8 cellular contexts compared by ENCODE assay signal in genomic region chr2:102355526-102356380, GRCh38. TPM values are rescaled to one million over a fixed set of nuclear protein-coding genes. Genes with fewer than 3 reads are reported as not detected.
DNase-seq lines count a peak whose midpoint lies in the region; ATAC-seq and TF ChIP-seq lines count a peak whose summit lies in the region.

Gene IL18R1 (plus strand): TSS chr2:102355796. CDS start chr2:102362661, 6,865 bp downstream.

- peak; percentile 69 for TF ChIP-seq CTCF in Calu3 (IDR thresholded peaks at IDR 0.05; ENCODE audit: unreplicated experiment)
- TF ChIP-seq CTCF in RWPE2 (IDR thresholded peaks at IDR 0.05; ENCODE audit: poor library complexity, severe bottlenecking), result peak; percentile 95
- TF ChIP-seq CTCF in gastroesophageal sphincter (IDR thresholded peaks at IDR 0.05), result peak; percentile 48 to 87 (median 64)

- no peak for TF ChIP-seq POLR2A in gastroesophageal sphincter (IDR thresholded peaks at IDR 0.05)

- CTCF ChIA-PET in Calu3 (lab: Charles Lee), result interaction anchor here (0.7 to 1.0 kb wide), 6 partner anchors 15 to 115 kb away, joined by 3 to 5 read pairs (median 4); no protein-coding TSS in a partner anchor

- H3K27ac ChIP-seq in RWPE2 (ENCODE audit: poor library complexity, severe bottlenecking) (no peak within 1 kb of the TSS), gastroesophageal sphincter (peak within 1 kb of the TSS in 2 of 4 donors; percentile 44 to 75)

- TF ChIP-seq EP300 in gastroesophageal sphincter (IDR thresholded peaks at IDR 0.05), result no peak

- peaks cover 4% of the 10 kb centered on the region for H3K4me1 ChIP-seq in RWPE2 (ENCODE audit: insufficient read depth, poor library complexity, severe bottlenecking)
- peaks cover 0 to 15% (median 3%) of the 10 kb centered on the region in 3 donors for H3K4me1 ChIP-seq in gastroesophageal sphincter

- no peaks in the 10 kb centered on the region for H3K27me3 ChIP-seq in RWPE2 (ENCODE audit: insufficient read depth, poor library complexity, severe bottlenecking)
- H3K27me3 ChIP-seq in gastroesophageal sphincter, result peaks cover 3% of the 10 kb centered on the region

- peak; percentile 92 for ATAC-seq in GM19452 (IDR thresholded peaks at IDR 0.05; ENCODE audit: unreplicated experiment)
- ATAC-seq in HG03571 (IDR thresholded peaks at IDR 0.05; ENCODE audit: unreplicated experiment), result peak; percentile 88
- peak; percentile 97 for ATAC-seq in RWPE2 (ENCODE audit: low read depth)
- ATAC-seq in gastroesophageal sphincter, result peak; percentile 96

- peak within 1 kb of the TSS; percentile 77 for H3K27ac Mint-ChIP-seq in Calu3 (ENCODE audit: unreplicated experiment)

- no peaks in the 10 kb centered on the region for H3K9me3 Mint-ChIP-seq in Calu3 (ENCODE audit: low read depth, unreplicated experiment)

- H3K36me3 ChIP-seq in RWPE2 (ENCODE audit: low read depth) (no peaks in the 10 kb centered on the region), gastroesophageal sphincter (no peaks in the 10 kb centered on the region)

- peak; percentile 87 for DNase-seq in Calu3
- DNase-seq in RWPE2 (ENCODE audit: low spot score), result peak; percentile 74
- peak; percentile 61 for DNase-seq in activated gamma-delta T cell treated with Interleukin-2 at 50 U/mL for 16 hours
- DNase-seq in occipital lobe (lab: John Stamatoyannopoulos, UW), result peak; percentile 18
- DNase-seq in superior temporal gyrus (ENCODE audit: extremely low spot score), result peak; percentile 43

- peak within 1 kb of the TSS; percentile 84 for H3K4me3 Mint-ChIP-seq in Calu3 (ENCODE audit: low read depth, unreplicated experiment)

- H3K9me3 ChIP-seq in RWPE2 (ENCODE audit: severe bottlenecking) (no peaks in the 10 kb centered on the region), gastroesophageal sphincter (no peaks in the 10 kb centered on the region)

- H3K36me3 Mint-ChIP-seq in Calu3 (ENCODE audit: insufficient read depth, unreplicated experiment), result peaks cover 9% of the 10 kb centered on the region

- H3K4me3 ChIP-seq in RWPE2 (ENCODE audit: severe bottlenecking) (peak within 1 kb of the TSS; percentile 73), gastroesophageal sphincter (peak within 1 kb of the TSS; percentile 48 to 67)

- WGBS in gastroesophageal sphincter (ENCODE audit: low coverage in 1 of 2), 2 donors, result 0 to 2% methylated on average over 18 to 25 of the region's 69 CpGs

- intact Hi-C loops in Calu3 (cut with micrococcal nuclease; ENCODE audit: unreplicated experiment), result loop anchor here (5.0 to 10.0 kb wide), 4 partner anchors 87 to 471 kb away; no protein-coding TSS in a partner anchor

- H3K4me1 Mint-ChIP-seq in Calu3 (ENCODE audit: low read depth, unreplicated experiment), result no peaks in the 10 kb centered on the region

- no TSS peak for BruUV-seq in Calu3 (replicated peaks; lab: Mats Ljungman, UMichigan)

- H3K27me3 Mint-ChIP-seq in Calu3 (ENCODE audit: unreplicated experiment), result peaks cover 14% of the 10 kb centered on the region

RNA-seq across cellular contexts. Expression of gene IL18R1, which starts in this region (rescaled TPM):
- total RNA-seq in Calu3 (2022) (1.5 and 2.1 TPM in 2 replicates), gastroesophageal sphincter (10 to 100 TPM in 1 of 4 donors, 1 to 10 TPM in 3; 2.1 to 14.9 (median 5.0) TPM), occipital lobe (under 0.01 TPM)

Comparison
In these comparisons a context has a peak if more than half of its experiments do, and no peak if none do; other contexts are left out.
1. Peak in DNase-seq in occipital lobe; RNA of the gene not detected or under 1 TPM.
2. DNase-seq: peak in every context shown above with its lines; median percentile 87 in Calu3; 74 in RWPE2; 61 in activated gamma-delta T cell treated with Interleukin-2 at 50 U/mL for 16 hours; 43 in superior temporal gyrus; 18 in occipital lobe.